In genomic region chr15:28079313-28079969, GRCh38 we compare ENCODE assay signal across 15 cellular contexts. TPM values are rescaled to one million over a fixed set of nuclear protein-coding genes. Genes with fewer than 3 reads are reported as not detected.
DNase-seq lines count a peak whose midpoint lies in the region; ATAC-seq and TF ChIP-seq lines count a peak whose summit lies in the region.
"Had no signal": no experiment of that assay in that cellular context is flagged by ENCODE, and none has a peak within 500 bp of the region (broad histone marks: within the 10 kb centered on the region; RNA-seq: fewer than 3 reads in every experiment).

No MANE protein-coding gene starts in this region.

- H3K36me3 ChIP-seq in esophagus muscularis mucosa (no peaks in the 10 kb centered on the region), neuronal stem cell (replicated peaks in 1 of 2; ENCODE audit: control insufficient read depth in 2 of 2, insufficient read depth in 2 of 2, low read length in 2 of 2) (no peaks in the 10 kb centered on the region), upper lobe of right lung (no peaks in the 10 kb centered on the region)

- no peak overlapping the region for H3K14ac ChIP-seq in neuronal stem cell (ENCODE audit: low read length)

- no peak overlapping the region for H2BK5ac ChIP-seq in neuronal stem cell (ENCODE audit: low read length)

- peak overlapping the region; percentile 79 for H4K8ac ChIP-seq in neuronal stem cell (ENCODE audit: low read depth, low read length)

- no peak overlapping the region for H3K4me2 ChIP-seq in neuronal stem cell (ENCODE audit: insufficient read depth, low read length, poor library complexity, severe bottlenecking)

- no peak for TF ChIP-seq POLR2A in esophagus muscularis mucosa (IDR thresholded peaks at IDR 0.05; ENCODE audit: low read depth)

- TF ChIP-seq CTCF in esophagus muscularis mucosa (IDR thresholded peaks at IDR 0.05) (no peak), upper lobe of right lung (IDR thresholded peaks at IDR 0.05) (no peak)

- H3K27ac ChIP-seq in esophagus muscularis mucosa (replicated peaks in 1 of 4) (no peak overlapping the region), neuronal stem cell (replicated peaks; ENCODE audit: low read length) (no peak overlapping the region), upper lobe of right lung (no peak overlapping the region)

- no peak overlapping the region for H2AFZ ChIP-seq in neuronal stem cell (ENCODE audit: low read length)

- H3K4me1 ChIP-seq in esophagus muscularis mucosa (no peaks in the 10 kb centered on the region), neuronal stem cell (ENCODE audit: control insufficient read depth in 2 of 2, insufficient read depth in 1 of 2, low read depth in 1 of 2, low read length in 2 of 2) (peaks cover 0 to 1% of the 10 kb centered on the region in 2 donors), upper lobe of right lung (no peaks in the 10 kb centered on the region)

- no peak overlapping the region for H2BK120ac ChIP-seq in neuronal stem cell (ENCODE audit: low read depth, low read length)

- peak overlapping the region; percentile 61 for H3K23ac ChIP-seq in neuronal stem cell (ENCODE audit: low read depth, low read length, poor library complexity)

- no peak overlapping the region for H2BK12ac ChIP-seq in neuronal stem cell (ENCODE audit: low read length)

- H3K9me3 ChIP-seq in esophagus muscularis mucosa (peaks cover 0 to 3% (median 0%) of the 10 kb centered on the region in 4 donors), neuronal stem cell (replicated peaks in 1 of 2; ENCODE audit: control insufficient read depth in 2 of 2, insufficient read depth in 1 of 2, low read depth in 1 of 2, low read length in 2 of 2) (peaks cover 0 to 1% of the 10 kb centered on the region in 2 donors), upper lobe of right lung (no peaks in the 10 kb centered on the region)

- DNase-seq in GM03348 (ENCODE audit: low spot score) (peak; percentile 2), esophagus muscularis mucosa (ENCODE audit: extremely low spot score) (peak; percentile 82), neuronal stem cell (ENCODE audit: low spot score) (no peak), upper lobe of right lung (no peak), NCI-H2029 treated with DMSO at 0.1 percent for 48 hours (lab: John Stamatoyannopoulos, UW) (no peak), NCI-H1048 (lab: John Stamatoyannopoulos, UW) (no peak), 8988T (no peak)
- DNase-seq: CD8-positive, alpha-beta T cell; COR-L47; DMS153; DMS79 treated with DMSO at 0.1 percent for 48 hours; EL; HCEC 1CT had no signal

- peak overlapping the region; percentile 10 for H3K9ac ChIP-seq in neuronal stem cell (ENCODE audit: low read depth, low read length, poor library complexity)

- peak; percentile 43 for ATAC-seq in upper lobe of right lung
- ATAC-seq: CD8-positive, alpha-beta T cell had no signal

- H3K4ac ChIP-seq in neuronal stem cell (ENCODE audit: low read length) = no peak overlapping the region

- no peak overlapping the region for H2BK15ac ChIP-seq in neuronal stem cell (ENCODE audit: low read length)

- intact Hi-C loops in esophagus muscularis mucosa (cut with DNase I) (no loop called here), upper lobe of right lung (cut with DNase I) (no loop called here)

- no peak overlapping the region for H4K91ac ChIP-seq in neuronal stem cell (ENCODE audit: low read depth, low read length, poor library complexity)

- WGBS in esophagus muscularis mucosa = 77% methylated on average over 5 of the region's 9 CpGs
- no CpG with 5 or more reads among the region's 9 CpGs for WGBS in neuronal stem cell (ENCODE audit: extremely low coverage in 2 of 2, insufficient read length in 2 of 2, insufficient replicate concordance in 1 of 2), 2 donors

- peak overlapping the region; percentile 72 for H3K18ac ChIP-seq in neuronal stem cell (ENCODE audit: low read length)

- H3K27me3 ChIP-seq in esophagus muscularis mucosa (peaks cover 0 to 1% (median 0%) of the 10 kb centered on the region in 4 donors), neuronal stem cell (ENCODE audit: control insufficient read depth in 3 of 3, insufficient read depth in 3 of 3, low read depth in 1 of 3, low read length in 3 of 3) (no peaks in the 10 kb centered on the region), upper lobe of right lung (no peaks in the 10 kb centered on the region)

- TF ChIP-seq EP300 in esophagus muscularis mucosa (IDR thresholded peaks at IDR 0.05) = no peak

- no peaks in the 10 kb centered on the region for H3K79me1 ChIP-seq in neuronal stem cell (ENCODE audit: low read depth, low read length)

- H3K4me3 ChIP-seq in esophagus muscularis mucosa (no peak overlapping the region), neuronal stem cell (ENCODE audit: low read length in 2 of 2) (no peak overlapping the region), upper lobe of right lung (no peak overlapping the region)

- H2AK5ac ChIP-seq in neuronal stem cell (ENCODE audit: low read depth, low read length) = peak overlapping the region; percentile 64

RNA-seq across cellular contexts. Expression of gene OCA2, which starts 19.7 kb away (rescaled TPM):
- total RNA-seq in esophagus muscularis mucosa (1 to 10 TPM in 1 of 4 donors, under 1 TPM in 3; 0.17 to 1.2 (median 0.24) TPM), upper lobe of right lung (0.55 TPM)
- 0.81 TPM for polyA plus RNA-seq in neuronal stem cell (2013, experiment 1 of 2)
- 0.75 TPM for polyA plus RNA-seq in neuronal stem cell (2013, experiment 2 of 2)
- total RNA-seq: CD8-positive, alpha-beta T cell had no signal
- polyA plus RNA-seq: AG04450, CD14-positive monocyte had no signal

Comparison
In these comparisons a context has a peak if more than half of its experiments do, and no peak if none do; other contexts are left out.
1. DNase-seq: peak in GM03348 (single experiment) and esophagus muscularis mucosa (single experiment); none in neuronal stem cell (single experiment), upper lobe of right lung (single experiment), NCI-H2029 treated with DMSO at 0.1 percent for 48 hours (single experiment), NCI-H1048 (single experiment) and 8988T (single experiment).